Comparison of ENCODE assay signal across 1 cellular context in the genomic region with DNA sequence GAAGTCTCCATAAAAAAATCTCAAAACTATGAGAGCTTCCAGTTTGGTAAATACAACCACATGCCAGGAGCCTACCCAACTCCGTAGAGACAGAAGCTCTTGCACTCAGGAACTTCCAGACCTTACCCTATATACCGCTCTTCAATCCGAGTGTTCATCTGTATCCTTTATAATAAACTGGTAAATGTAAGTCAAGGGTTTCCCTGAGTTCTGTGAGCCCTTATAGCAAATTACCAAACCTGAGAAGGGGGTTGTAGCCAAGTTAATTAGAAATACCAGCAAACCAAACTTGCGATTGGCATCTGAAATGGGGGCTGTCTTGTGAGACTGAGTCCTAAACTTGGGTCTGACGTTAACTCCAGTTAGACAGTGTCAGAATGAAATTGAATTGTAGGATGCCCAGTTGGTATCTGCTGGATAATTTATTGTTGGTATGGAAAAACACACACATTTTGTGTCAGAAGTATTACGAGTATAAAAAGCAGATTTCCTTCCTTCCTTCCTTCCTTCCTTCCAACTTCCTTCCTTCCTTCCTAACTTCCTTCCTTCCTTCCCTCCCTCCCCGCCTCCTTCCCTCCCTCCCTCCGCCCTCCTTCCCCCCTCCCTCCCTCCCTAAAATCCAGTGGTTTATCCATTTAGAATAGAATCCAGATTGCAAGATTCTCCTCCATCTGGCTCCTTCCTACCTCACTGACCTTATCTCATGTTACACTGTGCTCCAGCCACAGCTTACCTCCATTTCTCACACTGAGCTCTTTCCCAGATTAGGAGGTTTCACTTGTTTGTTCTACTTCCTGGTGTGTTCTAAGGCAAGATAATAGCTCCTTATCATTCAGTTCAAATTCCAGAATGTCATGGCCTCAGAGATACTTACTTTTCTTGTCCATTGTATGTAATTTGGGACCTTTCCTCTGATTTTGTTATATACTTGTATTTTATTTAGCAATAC.
TF ChIP-seq lines count a peak whose summit lies in the region.

No MANE protein-coding gene starts in this region.

TF ChIP-seq in K562, 482 proteins besides CTCF, POLR2A, EP300 and RAD21 (continued from another document and continues in another):
- TF ChIP-seq, protein P1, sequence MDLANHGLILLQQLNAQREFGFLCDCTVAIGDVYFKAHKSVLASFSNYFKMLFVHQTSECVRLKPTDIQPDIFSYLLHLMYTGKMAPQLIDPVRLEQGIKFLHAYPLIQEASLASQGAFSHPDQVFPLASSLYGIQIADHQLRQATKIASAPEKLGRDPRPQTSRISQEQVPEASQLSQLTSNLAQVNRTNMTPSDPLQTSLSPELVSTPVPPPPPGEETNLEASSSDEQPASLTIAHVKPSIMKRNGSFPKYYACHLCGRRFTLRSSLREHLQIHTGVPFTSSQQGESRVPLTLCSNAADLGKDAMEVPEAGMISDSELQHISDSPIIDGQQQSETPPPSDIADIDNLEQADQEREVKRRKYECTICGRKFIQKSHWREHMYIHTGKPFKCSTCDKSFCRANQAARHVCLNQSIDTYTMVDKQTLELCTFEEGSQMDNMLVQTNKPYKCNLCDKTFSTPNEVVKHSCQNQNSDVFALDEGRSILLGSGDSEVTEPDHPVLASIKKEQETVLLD (IDR thresholded peaks at IDR 0.05) = peak; percentile 79
- TF ChIP-seq, protein P2, sequence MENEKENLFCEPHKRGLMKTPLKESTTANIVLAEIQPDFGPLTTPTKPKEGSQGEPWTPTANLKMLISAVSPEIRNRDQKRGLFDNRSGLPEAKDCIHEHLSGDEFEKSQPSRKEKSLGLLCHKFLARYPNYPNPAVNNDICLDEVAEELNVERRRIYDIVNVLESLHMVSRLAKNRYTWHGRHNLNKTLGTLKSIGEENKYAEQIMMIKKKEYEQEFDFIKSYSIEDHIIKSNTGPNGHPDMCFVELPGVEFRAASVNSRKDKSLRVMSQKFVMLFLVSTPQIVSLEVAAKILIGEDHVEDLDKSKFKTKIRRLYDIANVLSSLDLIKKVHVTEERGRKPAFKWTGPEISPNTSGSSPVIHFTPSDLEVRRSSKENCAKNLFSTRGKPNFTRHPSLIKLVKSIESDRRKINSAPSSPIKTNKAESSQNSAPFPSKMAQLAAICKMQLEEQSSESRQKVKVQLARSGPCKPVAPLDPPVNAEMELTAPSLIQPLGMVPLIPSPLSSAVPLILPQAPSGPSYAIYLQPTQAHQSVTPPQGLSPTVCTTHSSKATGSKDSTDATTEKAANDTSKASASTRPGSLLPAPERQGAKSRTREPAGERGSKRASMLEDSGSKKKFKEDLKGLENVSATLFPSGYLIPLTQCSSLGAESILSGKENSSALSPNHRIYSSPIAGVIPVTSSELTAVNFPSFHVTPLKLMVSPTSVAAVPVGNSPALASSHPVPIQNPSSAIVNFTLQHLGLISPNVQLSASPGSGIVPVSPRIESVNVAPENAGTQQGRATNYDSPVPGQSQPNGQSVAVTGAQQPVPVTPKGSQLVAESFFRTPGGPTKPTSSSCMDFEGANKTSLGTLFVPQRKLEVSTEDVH (IDR thresholded peaks at IDR 0.05; ENCODE audit: low read depth, partially characterized antibody) = peak; percentile 43
- TF ChIP-seq HLTF (IDR thresholded peaks at IDR 0.05) (peak; percentile 90), NR2C1 (IDR thresholded peaks at IDR 0.05) (peak; percentile 24; the same call in 1 of the 2 replicates), NR2C1 (tag; IDR thresholded peaks at IDR 0.05) (0 out of 2 replicates have a peak, but pooled peaks have one; percentile 38), ZSCAN32 (CRISPR knock-in tag; IDR thresholded peaks at IDR 0.05) (no peak), ZFP36 (IDR thresholded peaks at IDR 0.05; ENCODE audit: low read depth, low read length, partially characterized antibody) (no peak), BCOR (IDR thresholded peaks at IDR 0.05) (peak; percentile 18; the same call in 1 of the 2 replicates), MTA1 (IDR thresholded peaks at IDR 0.05; ENCODE audit: borderline replicate concordance) (peak; percentile 83; the same call in 1 of the 2 replicates), SOX6 (IDR thresholded peaks at IDR 0.05) (peak; percentile 99), MXI1 (IDR thresholded peaks at IDR 0.05; ENCODE audit: low read depth, low read length) (0 out of 2 replicates have a peak, but pooled peaks have one; percentile 22), CHD1 (IDR thresholded peaks at IDR 0.05; ENCODE audit: low read length) (no peak), SMARCC2 (IDR thresholded peaks at IDR 0.05; ENCODE audit: low read depth) (peak; percentile 75), ZBTB8A (IDR thresholded peaks at IDR 0.05; ENCODE audit: partially characterized antibody) (no peak), CCNT2 (IDR thresholded peaks at IDR 0.05; ENCODE audit: borderline replicate concordance, extremely low read depth, insufficient read length, low read depth, low read length) (peak; percentile 68), ADNP (tag; IDR thresholded peaks at IDR 0.05) (peak; percentile 48; the same call in 1 of the 2 replicates), NFE2L1 (tag; IDR thresholded peaks at IDR 0.05; ENCODE audit: borderline replicate concordance, low read depth) (no peak), HIVEP1 (CRISPR knock-in tag; IDR thresholded peaks at IDR 0.05) (peak; percentile 44; the same call in 1 of the 2 replicates)
- TF ChIP-seq, protein P3, sequence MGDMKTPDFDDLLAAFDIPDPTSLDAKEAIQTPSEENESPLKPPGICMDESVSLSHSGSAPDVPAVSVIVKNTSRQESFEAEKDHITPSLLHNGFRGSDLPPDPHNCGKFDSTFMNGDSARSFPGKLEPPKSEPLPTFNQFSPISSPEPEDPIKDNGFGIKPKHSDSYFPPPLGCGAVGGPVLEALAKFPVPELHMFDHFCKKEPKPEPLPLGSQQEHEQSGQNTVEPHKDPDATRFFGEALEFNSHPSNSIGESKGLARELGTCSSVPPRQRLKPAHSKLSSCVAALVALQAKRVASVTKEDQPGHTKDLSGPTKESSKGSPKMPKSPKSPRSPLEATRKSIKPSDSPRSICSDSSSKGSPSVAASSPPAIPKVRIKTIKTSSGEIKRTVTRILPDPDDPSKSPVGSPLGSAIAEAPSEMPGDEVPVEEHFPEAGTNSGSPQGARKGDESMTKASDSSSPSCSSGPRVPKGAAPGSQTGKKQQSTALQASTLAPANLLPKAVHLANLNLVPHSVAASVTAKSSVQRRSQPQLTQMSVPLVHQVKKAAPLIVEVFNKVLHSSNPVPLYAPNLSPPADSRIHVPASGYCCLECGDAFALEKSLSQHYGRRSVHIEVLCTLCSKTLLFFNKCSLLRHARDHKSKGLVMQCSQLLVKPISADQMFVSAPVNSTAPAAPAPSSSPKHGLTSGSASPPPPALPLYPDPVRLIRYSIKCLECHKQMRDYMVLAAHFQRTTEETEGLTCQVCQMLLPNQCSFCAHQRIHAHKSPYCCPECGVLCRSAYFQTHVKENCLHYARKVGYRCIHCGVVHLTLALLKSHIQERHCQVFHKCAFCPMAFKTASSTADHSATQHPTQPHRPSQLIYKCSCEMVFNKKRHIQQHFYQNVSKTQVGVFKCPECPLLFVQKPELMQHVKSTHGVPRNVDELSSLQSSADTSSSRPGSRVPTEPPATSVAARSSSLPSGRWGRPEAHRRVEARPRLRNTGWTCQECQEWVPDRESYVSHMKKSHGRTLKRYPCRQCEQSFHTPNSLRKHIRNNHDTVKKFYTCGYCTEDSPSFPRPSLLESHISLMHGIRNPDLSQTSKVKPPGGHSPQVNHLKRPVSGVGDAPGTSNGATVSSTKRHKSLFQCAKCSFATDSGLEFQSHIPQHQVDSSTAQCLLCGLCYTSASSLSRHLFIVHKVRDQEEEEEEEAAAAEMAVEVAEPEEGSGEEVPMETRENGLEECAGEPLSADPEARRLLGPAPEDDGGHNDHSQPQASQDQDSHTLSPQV (IDR thresholded peaks at IDR 0.05) = no peak
- TF ChIP-seq, protein P4, sequence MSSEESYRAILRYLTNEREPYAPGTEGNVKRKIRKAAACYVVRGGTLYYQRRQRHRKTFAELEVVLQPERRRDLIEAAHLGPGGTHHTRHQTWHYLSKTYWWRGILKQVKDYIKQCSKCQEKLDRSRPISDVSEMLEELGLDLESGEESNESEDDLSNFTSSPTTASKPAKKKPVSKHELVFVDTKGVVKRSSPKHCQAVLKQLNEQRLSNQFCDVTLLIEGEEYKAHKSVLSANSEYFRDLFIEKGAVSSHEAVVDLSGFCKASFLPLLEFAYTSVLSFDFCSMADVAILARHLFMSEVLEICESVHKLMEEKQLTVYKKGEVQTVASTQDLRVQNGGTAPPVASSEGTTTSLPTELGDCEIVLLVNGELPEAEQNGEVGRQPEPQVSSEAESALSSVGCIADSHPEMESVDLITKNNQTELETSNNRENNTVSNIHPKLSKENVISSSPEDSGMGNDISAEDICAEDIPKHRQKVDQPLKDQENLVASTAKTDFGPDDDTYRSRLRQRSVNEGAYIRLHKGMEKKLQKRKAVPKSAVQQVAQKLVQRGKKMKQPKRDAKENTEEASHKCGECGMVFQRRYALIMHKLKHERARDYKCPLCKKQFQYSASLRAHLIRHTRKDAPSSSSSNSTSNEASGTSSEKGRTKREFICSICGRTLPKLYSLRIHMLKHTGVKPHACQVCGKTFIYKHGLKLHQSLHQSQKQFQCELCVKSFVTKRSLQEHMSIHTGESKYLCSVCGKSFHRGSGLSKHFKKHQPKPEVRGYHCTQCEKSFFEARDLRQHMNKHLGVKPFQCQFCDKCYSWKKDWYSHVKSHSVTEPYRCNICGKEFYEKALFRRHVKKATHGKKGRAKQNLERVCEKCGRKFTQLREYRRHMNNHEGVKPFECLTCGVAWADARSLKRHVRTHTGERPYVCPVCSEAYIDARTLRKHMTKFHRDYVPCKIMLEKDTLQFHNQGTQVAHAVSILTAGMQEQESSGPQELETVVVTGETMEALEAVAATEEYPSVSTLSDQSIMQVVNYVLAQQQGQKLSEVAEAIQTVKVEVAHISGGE (CRISPR knock-in tag; IDR thresholded peaks at IDR 0.05) = peak in 1 of 3 experiments; percentile 63; a peak in 2 of 6 replicates
- TF ChIP-seq, protein P5, sequence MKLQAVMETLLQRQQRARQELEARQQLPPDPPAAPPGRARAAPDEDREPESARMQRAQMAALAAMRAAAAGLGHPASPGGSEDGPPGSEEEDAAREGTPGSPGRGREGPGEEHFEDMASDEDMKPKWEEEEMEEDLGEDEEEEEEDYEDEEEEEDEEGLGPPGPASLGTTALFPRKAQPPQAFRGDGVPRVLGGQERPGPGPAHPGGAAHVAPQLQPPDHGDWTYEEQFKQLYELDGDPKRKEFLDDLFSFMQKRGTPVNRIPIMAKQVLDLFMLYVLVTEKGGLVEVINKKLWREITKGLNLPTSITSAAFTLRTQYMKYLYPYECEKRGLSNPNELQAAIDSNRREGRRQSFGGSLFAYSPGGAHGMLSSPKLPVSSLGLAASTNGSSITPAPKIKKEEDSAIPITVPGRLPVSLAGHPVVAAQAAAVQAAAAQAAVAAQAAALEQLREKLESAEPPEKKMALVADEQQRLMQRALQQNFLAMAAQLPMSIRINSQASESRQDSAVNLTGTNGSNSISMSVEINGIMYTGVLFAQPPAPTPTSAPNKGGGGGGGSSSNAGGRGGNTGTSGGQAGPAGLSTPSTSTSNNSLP (IDR thresholded peaks at IDR 0.05; ENCODE audit: borderline replicate concordance, low read depth, low read length) = peak; percentile 72; the same call in 1 of the 2 replicates
- TF ChIP-seq, protein P6, sequence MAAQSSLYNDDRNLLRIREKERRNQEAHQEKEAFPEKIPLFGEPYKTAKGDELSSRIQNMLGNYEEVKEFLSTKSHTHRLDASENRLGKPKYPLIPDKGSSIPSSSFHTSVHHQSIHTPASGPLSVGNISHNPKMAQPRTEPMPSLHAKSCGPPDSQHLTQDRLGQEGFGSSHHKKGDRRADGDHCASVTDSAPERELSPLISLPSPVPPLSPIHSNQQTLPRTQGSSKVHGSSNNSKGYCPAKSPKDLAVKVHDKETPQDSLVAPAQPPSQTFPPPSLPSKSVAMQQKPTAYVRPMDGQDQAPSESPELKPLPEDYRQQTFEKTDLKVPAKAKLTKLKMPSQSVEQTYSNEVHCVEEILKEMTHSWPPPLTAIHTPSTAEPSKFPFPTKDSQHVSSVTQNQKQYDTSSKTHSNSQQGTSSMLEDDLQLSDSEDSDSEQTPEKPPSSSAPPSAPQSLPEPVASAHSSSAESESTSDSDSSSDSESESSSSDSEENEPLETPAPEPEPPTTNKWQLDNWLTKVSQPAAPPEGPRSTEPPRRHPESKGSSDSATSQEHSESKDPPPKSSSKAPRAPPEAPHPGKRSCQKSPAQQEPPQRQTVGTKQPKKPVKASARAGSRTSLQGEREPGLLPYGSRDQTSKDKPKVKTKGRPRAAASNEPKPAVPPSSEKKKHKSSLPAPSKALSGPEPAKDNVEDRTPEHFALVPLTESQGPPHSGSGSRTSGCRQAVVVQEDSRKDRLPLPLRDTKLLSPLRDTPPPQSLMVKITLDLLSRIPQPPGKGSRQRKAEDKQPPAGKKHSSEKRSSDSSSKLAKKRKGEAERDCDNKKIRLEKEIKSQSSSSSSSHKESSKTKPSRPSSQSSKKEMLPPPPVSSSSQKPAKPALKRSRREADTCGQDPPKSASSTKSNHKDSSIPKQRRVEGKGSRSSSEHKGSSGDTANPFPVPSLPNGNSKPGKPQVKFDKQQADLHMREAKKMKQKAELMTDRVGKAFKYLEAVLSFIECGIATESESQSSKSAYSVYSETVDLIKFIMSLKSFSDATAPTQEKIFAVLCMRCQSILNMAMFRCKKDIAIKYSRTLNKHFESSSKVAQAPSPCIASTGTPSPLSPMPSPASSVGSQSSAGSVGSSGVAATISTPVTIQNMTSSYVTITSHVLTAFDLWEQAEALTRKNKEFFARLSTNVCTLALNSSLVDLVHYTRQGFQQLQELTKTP (IDR thresholded peaks at IDR 0.05; ENCODE audit: low read depth in 1 of 2, partially characterized antibody in 2 of 2) = peak in 1 of 2 experiments; percentile 36
